15 cellular contexts compared by ENCODE assay signal in the genomic region with DNA sequence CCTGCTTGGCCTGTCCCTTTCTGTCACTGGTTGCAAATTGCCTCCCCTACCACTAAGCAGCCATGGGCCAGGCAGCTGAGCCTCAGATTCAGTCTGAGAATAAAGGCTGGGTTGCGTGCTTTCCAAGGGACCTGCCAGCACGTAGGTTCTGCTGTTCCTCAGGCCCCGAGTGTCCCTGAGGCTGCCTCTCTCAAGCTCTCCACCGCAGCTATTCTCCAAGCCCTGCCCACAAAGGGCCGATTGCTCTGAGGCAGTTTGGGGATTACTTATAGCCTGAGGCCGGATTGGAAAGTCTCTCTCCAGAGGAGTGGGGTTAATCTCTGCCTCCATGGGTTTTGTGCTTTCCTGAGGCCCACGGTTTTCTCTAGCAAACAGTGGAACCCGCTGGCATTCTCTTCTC.
"Had no signal": no experiment of that assay in that cellular context is flagged by ENCODE, and none has a peak within 500 bp of the region (broad histone marks: within the 10 kb centered on the region; RNA-seq: fewer than 3 reads in every experiment).

No MANE protein-coding gene starts in this region.

- H3K36me3 ChIP-seq: colonic mucosa, heart left ventricle, stomach, thoracic aorta had no signal

- ATAC-seq: left colon; naive thymus-derived CD8-positive, alpha-beta T cell had no signal

- H3K27me3 ChIP-seq: colonic mucosa, stomach had no signal

- H3K4me1 ChIP-seq: colonic mucosa, heart left ventricle, stomach had no signal

- H3K9me3 ChIP-seq: colonic mucosa, thoracic aorta had no signal

- DNase-seq: colonic mucosa; dermis blood vessel endothelial cell; effector CD4-positive, alpha-beta T cell; foreskin melanocyte; heart left ventricle; hippocampal formation; left colon; naive thymus-derived CD8-positive, alpha-beta T cell; posterior cingulate gyrus; small intestine; stimulated activated CD4-positive, alpha-beta T cell treated with anti-CD3 and anti-CD28 coated beads, Interleukin-12 subunit alpha, Interleukin-12 subunit beta, amount 100 ng/mL, for 4 hours; stimulated activated naive CD4-positive, alpha-beta T cell; stomach; substantia nigra had no signal

- H3K4me3 ChIP-seq: colonic mucosa, heart left ventricle, stomach, thoracic aorta had no signal
